ENCODE assay signal across 8 cellular contexts in the genomic region with DNA sequence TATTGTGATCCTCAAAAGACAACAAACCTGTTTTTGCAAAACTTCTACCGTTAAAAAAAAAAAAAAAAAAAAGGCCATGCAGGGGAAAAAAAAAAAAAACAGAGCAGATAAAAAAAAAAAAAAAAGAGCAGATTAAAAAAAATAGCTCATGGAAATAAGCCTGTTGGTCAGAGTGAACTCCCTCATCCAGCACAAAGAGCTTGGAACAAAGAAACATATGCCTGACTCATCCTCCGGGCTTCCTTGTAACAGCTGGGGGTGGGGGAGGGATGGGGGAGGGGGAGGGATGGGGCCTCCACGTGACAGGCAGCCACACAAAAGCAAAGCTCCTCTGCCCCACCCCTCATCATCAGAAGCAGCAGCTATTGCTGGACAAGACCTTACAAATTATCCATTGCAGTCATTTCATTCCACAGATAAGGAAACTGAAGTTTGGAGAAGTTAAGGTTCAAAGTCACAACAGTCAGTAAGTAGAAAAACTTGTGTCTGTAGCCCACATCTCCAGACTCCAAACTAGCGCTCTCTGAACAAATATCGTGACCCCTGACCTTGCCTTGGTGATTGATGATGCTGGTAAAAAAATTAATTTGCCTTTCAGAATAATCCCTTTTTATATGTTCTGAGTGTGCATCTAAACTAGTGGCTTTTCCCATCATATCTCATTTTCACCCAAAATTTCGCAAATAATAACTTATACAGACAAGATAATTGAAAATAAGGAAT. TPM values are rescaled to one million over a fixed set of nuclear protein-coding genes. Genes with fewer than 3 reads are reported as not detected.
DNase-seq lines count a peak whose midpoint lies in the region; TF ChIP-seq lines count a peak whose summit lies in the region.
"Had no signal": no experiment of that assay in that cellular context is flagged by ENCODE, and none has a peak within 500 bp of the region (broad histone marks: within the 10 kb centered on the region; RNA-seq: fewer than 3 reads in every experiment).

No MANE protein-coding gene starts in this region.

- no peak overlapping the region for H3K4me2 ChIP-seq in neural progenitor cell

- H2AFZ ChIP-seq in neural progenitor cell (replicated peaks): peak overlapping the region; percentile 73

- H3K79me2 ChIP-seq in neural progenitor cell (ENCODE audit: low read depth): no peaks in the 10 kb centered on the region

- H3K36me3 Mint-ChIP-seq in neural progenitor cell: peaks cover 24% of the 10 kb centered on the region

- peak overlapping the region; percentile 62 for H3K27ac Mint-ChIP-seq in neural progenitor cell
- H3K27ac Mint-ChIP-seq: T-helper 1 cell treated with Interleukin-12 subunit alpha and Interleukin-12 subunit beta and Interleukin-4 antibody, amounts not matched to agents 30 μg/mL and 1 μg/mL, for 36 hours had no signal

- no peak for TF ChIP-seq CTCF in fibroblast of mammary gland (conservative IDR thresholded peaks at IDR 0.05; ENCODE audit: control insufficient read depth, insufficient read depth, low read depth, low read length)
- TF ChIP-seq CTCF in neural progenitor cell (IDR thresholded peaks at IDR 0.05): no peak

- no peaks in the 10 kb centered on the region for H3K36me3 ChIP-seq in SJCRH30
- H3K36me3 ChIP-seq in neural progenitor cell: no peaks in the 10 kb centered on the region

- H3K9ac ChIP-seq in neural progenitor cell: no peak overlapping the region

- H3K4me1 ChIP-seq in SJCRH30 (peaks cover 15% of the 10 kb centered on the region), neural progenitor cell (peaks cover 17% of the 10 kb centered on the region)

- H3F3A ChIP-seq in neural progenitor cell (ENCODE audit: low read depth): peaks cover 8% of the 10 kb centered on the region

- H3K9me3 ChIP-seq in SJCRH30 (replicated peaks) (peaks cover 6% of the 10 kb centered on the region), neural progenitor cell (ENCODE audit: low read depth) (no peaks in the 10 kb centered on the region)

- peaks cover 35% of the 10 kb centered on the region for H3K9me3 Mint-ChIP-seq in neural progenitor cell
- H3K9me3 Mint-ChIP-seq: T-helper 1 cell treated with Interleukin-12 subunit alpha and Interleukin-12 subunit beta and Interleukin-4 antibody, amounts not matched to agents 30 μg/mL and 1 μg/mL, for 36 hours had no signal

- peaks cover 6% of the 10 kb centered on the region for H3K27me3 Mint-ChIP-seq in neural progenitor cell (ENCODE audit: insufficient read depth, low read depth)

- H3K4me1 Mint-ChIP-seq in neural progenitor cell: peaks cover 42% of the 10 kb centered on the region

- no peak overlapping the region for H3K4me3 Mint-ChIP-seq in neural progenitor cell
- H3K4me3 Mint-ChIP-seq: T-helper 1 cell treated with Interleukin-12 subunit alpha and Interleukin-12 subunit beta and Interleukin-4 antibody, amounts not matched to agents 30 μg/mL and 1 μg/mL, for 36 hours had no signal

- DNase-seq in HT1080 (ENCODE audit: low read depth) (peak; percentile 88), SJCRH30 (peak; percentile 74 to 80), fibroblast of mammary gland (ENCODE audit: low read depth) (peak; percentile 98), neural progenitor cell (ENCODE audit: low spot score) (peak; percentile 44), NCI-H2081 treated with DMSO at 0.1 percent for 48 hours (lab: John Stamatoyannopoulos, UW) (no peak), AML-193 (lab: John Stamatoyannopoulos, UW) (no peak), GF-D8 (lab: John Stamatoyannopoulos, UW) (no peak)

- H3K4me3 ChIP-seq in SJCRH30 (no peak overlapping the region), fibroblast of mammary gland (ENCODE audit: control insufficient read depth, low read depth, low read length) (no peak overlapping the region), neural progenitor cell (no peak overlapping the region)

- H3K27me3 ChIP-seq in SJCRH30 (no peaks in the 10 kb centered on the region), neural progenitor cell (no peaks in the 10 kb centered on the region)

- H4K20me1 ChIP-seq in neural progenitor cell (ENCODE audit: low read depth): no peaks in the 10 kb centered on the region

- H3K27ac ChIP-seq in SJCRH30: no peak overlapping the region
- no peak overlapping the region for H3K27ac ChIP-seq in neural progenitor cell

RNA-seq across cellular contexts. Expression of gene SLC35D2, which starts 38.9 kb away (rescaled TPM):
- 27.1 and 35.0 TPM in 2 replicates for total RNA-seq in HT1080 (2014; rRNA removed; shearing (Covaris generic))
- 30.3 and 31.5 TPM in 2 replicates for polyA plus RNA-seq in HT1080 (2015; cell fraction: cytosol; rRNA removed)
- polyA plus RNA-seq in HT1080 (2015; cell fraction: nucleus; rRNA removed): 14.1 and 15.9 TPM in 2 replicates
- total RNA-seq in SJCRH30 (2014; rRNA removed; shearing (Covaris generic)): 0.20 TPM in 2 replicates
- total RNA-seq in neural progenitor cell (ENCODE audit: low replicate concordance): 18.5 and 30.1 TPM in 2 replicates

RNA-seq across cellular contexts. Expression of gene HSD17B3, which starts 42.6 kb away (rescaled TPM):
- total RNA-seq in HT1080 (2014; rRNA removed; shearing (Covaris generic)): 0.37 TPM in 1 of 2 replicates, not detected in the other
- polyA plus RNA-seq in HT1080 (2015; cell fraction: cytosol; rRNA removed): not detected in 2 replicates
- not detected in 2 replicates for polyA plus RNA-seq in HT1080 (2015; cell fraction: nucleus; rRNA removed)
- total RNA-seq in SJCRH30 (2014; rRNA removed; shearing (Covaris generic)): 0.20 and 0.23 TPM in 2 replicates
- not detected in 2 replicates for total RNA-seq in neural progenitor cell (ENCODE audit: low replicate concordance)

Comparison
In these comparisons a context has a peak if more than half of its experiments do, and no peak if none do; other contexts are left out.
1. DNase-seq: peak in HT1080 (single experiment), SJCRH30 (2 of 2), fibroblast of mammary gland (single experiment) and neural progenitor cell (single experiment); none in NCI-H2081 treated with DMSO at 0.1 percent for 48 hours (single experiment), AML-193 (0 of 2) and GF-D8 (single experiment).
2. RNA of gene SLC35D2, which starts 38.9 kb away (total RNA-seq): 27.1 to 35.0 TPM in HT1080 and 18.5 to 30.1 TPM in neural progenitor cell; 0.20 TPM in SJCRH30; every median in the first group is over 10 times any median in the second.